3 cellular contexts compared by ENCODE assay signal in genomic region chr5:145441228-145441627, GRCh38.
"Had no signal": no experiment of that assay in that cellular context is flagged by ENCODE, and none has a peak within 500 bp of the region (broad histone marks: within the 10 kb centered on the region; RNA-seq: fewer than 3 reads in every experiment).

No MANE protein-coding gene starts in this region.

- DNase-seq: GDM1, GF-D8 had no signal

- H3K4me3 ChIP-seq: GM12878 had no signal

- ATAC-seq: GM12878 had no signal
